8 cellular contexts compared by ENCODE assay signal in genomic region chr3:142725352-142725739, GRCh38. TPM values are rescaled to one million over a fixed set of nuclear protein-coding genes. Genes with fewer than 3 reads are reported as not detected.
DNase-seq lines count a peak whose midpoint lies in the region; ATAC-seq lines count a peak whose summit lies in the region.

No MANE protein-coding gene starts in this region.

- H3K27ac ChIP-seq in stomach smooth muscle (ENCODE audit: low read length), result no peak overlapping the region

- intact Hi-C loops in activated CD4-positive, alpha-beta T cell treated with anti-CD3 and anti-CD28 coated beads, Interleukin-2, amount 10 ng/mL, durations not matched to agents 24 days and 14 days (cut with micrococcal nuclease), result loop anchor here (2.0 to 10.0 kb wide), 3 partner anchors 147 to 1119 kb away; partner anchors contain the start of genes ATR and SLC9A9

- H3K9me3 Mint-ChIP-seq in activated CD4-positive, alpha-beta T cell treated with anti-CD3 and anti-CD28 coated beads, Interleukin-2, amount 10 ng/mL, durations not matched to agents 24 days and 14 days, result peaks cover 7% of the 10 kb centered on the region
- no peaks in the 10 kb centered on the region for H3K9me3 Mint-ChIP-seq in activated naive CD8-positive, alpha-beta T cell (ENCODE audit: low read depth)
- peaks cover 0 to 4% (median 0%) of the 10 kb centered on the region in 6 donors for H3K9me3 Mint-ChIP-seq in immature natural killer cell

- peak overlapping the region in 1 of 2 donors; percentile 78 for H3K9ac ChIP-seq in stomach smooth muscle (ENCODE audit: low read length in 2 of 2)

- peaks cover 10% of the 10 kb centered on the region for H3K4me1 Mint-ChIP-seq in activated CD4-positive, alpha-beta T cell treated with anti-CD3 and anti-CD28 coated beads, Interleukin-2, amount 10 ng/mL, durations not matched to agents 24 days and 14 days
- H3K4me1 Mint-ChIP-seq in activated naive CD8-positive, alpha-beta T cell (ENCODE audit: low read depth), result peaks cover 12% of the 10 kb centered on the region
- H3K4me1 Mint-ChIP-seq in immature natural killer cell, result peaks cover 5 to 15% of the 10 kb centered on the region in 2 donors

- no peak overlapping the region for H3K27ac Mint-ChIP-seq in activated CD4-positive, alpha-beta T cell treated with anti-CD3 and anti-CD28 coated beads, Interleukin-2, amount 10 ng/mL, durations not matched to agents 24 days and 14 days
- no peak overlapping the region for H3K27ac Mint-ChIP-seq in activated naive CD8-positive, alpha-beta T cell
- H3K27ac Mint-ChIP-seq in immature natural killer cell, result no peak overlapping the region

- H3K27me3 ChIP-seq in stomach smooth muscle (ENCODE audit: control insufficient read depth in 1 of 2, insufficient read depth in 2 of 2, low read length in 2 of 2), result no peaks in the 10 kb centered on the region

- H3K4me3 ChIP-seq in stomach smooth muscle (ENCODE audit: low read length in 2 of 2), result peak overlapping the region; percentile 90 to 91

- peak overlapping the region; percentile 89 for H3K4me3 Mint-ChIP-seq in activated CD4-positive, alpha-beta T cell treated with anti-CD3 and anti-CD28 coated beads, Interleukin-2, amount 10 ng/mL, durations not matched to agents 24 days and 14 days
- peak overlapping the region; percentile 84 for H3K4me3 Mint-ChIP-seq in activated naive CD8-positive, alpha-beta T cell
- peak overlapping the region; percentile 78 to 83 (median 81) for H3K4me3 Mint-ChIP-seq in immature natural killer cell

- no peaks in the 10 kb centered on the region for H3K9me3 ChIP-seq in stomach smooth muscle (ENCODE audit: control insufficient read depth in 2 of 2, low read length in 2 of 2)

- no peaks in the 10 kb centered on the region for H3K36me3 Mint-ChIP-seq in activated CD4-positive, alpha-beta T cell treated with anti-CD3 and anti-CD28 coated beads, Interleukin-2, amount 10 ng/mL, durations not matched to agents 24 days and 14 days (ENCODE audit: low read depth)
- no peaks in the 10 kb centered on the region for H3K36me3 Mint-ChIP-seq in activated naive CD8-positive, alpha-beta T cell
- H3K36me3 Mint-ChIP-seq in immature natural killer cell, result no peaks in the 10 kb centered on the region

- ATAC-seq in GM19395 (IDR thresholded peaks at IDR 0.05; ENCODE audit: unreplicated experiment), result no peak

- peaks cover 6% of the 10 kb centered on the region for H3K4me1 ChIP-seq in stomach smooth muscle (ENCODE audit: control insufficient read depth, insufficient read depth, low read length)

- DNase-seq in activated CD4-positive, alpha-beta T cell treated with anti-CD3 and anti-CD28 coated beads, Interleukin-2, amount 10 ng/mL, durations not matched to agents 24 days and 14 days, result no peak
- DNase-seq in activated CD4-positive, alpha-beta T cell treated with anti-CD3 and anti-CD28 coated beads, Interleukin-2, amount 50 U/mL, for 48 hours, result no peak
- DNase-seq in immature natural killer cell (no peak), NCI-H774 (lab: John Stamatoyannopoulos, UW) (no peak), D341Med (ENCODE audit: low spot score) (no peak)

- H3K36me3 ChIP-seq in stomach smooth muscle (ENCODE audit: control insufficient read depth in 2 of 2, insufficient read depth in 2 of 2, low read length in 2 of 2), result peaks cover 0 to 3% of the 10 kb centered on the region in 2 donors

- H3K27me3 Mint-ChIP-seq in activated CD4-positive, alpha-beta T cell treated with anti-CD3 and anti-CD28 coated beads, Interleukin-2, amount 10 ng/mL, durations not matched to agents 24 days and 14 days, result peaks cover 60% of the 10 kb centered on the region
- peaks cover 15% of the 10 kb centered on the region for H3K27me3 Mint-ChIP-seq in activated naive CD8-positive, alpha-beta T cell
- H3K27me3 Mint-ChIP-seq in immature natural killer cell (ENCODE audit: low read depth in 3 of 3), result peaks cover 8 to 24% (median 24%) of the 10 kb centered on the region in 3 donors

RNA-seq across cellular contexts. Expression of gene TRPC1, which starts 1.5 kb away (rescaled TPM):
- total RNA-seq in activated CD4-positive, alpha-beta T cell treated with anti-CD3 and anti-CD28 coated beads, Interleukin-2, amount 10 ng/mL, durations not matched to agents 24 days and 14 days, result 0.92 and 1.7 TPM in 2 replicates
- not detected for polyA plus RNA-seq in immature natural killer cell
